ENCODE assay signal across 2 cellular contexts in the genomic region with DNA sequence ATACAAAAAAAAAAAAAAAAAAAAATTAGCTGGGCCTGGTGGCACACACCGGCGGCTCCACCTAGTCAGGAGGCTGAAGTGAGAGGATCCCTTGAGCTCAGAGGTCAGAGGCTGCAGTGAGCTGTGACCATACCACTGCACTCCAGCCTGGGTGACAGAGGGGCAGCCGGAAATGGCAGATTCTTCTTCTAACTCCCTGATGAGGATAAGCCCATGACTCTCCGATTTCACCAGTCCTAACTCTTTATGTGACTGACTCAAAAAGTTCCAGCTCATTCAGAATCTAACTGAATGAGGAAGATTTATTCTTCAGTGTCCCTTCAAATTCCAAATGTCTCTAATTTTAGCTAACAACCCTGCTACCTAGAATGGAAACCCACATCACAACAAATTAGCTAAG.
TF ChIP-seq lines count a peak whose summit lies in the region.

No MANE protein-coding gene starts in this region.

TF ChIP-seq in HEK293, 187 proteins besides CTCF, POLR2A, EP300 and RAD21:
- TF ChIP-seq ZNF121 (tag by site-specific recombination; IDR thresholded peaks at IDR 0.05) (no peak), ZNF16 (tag by site-specific recombination; IDR thresholded peaks at IDR 0.05; ENCODE audit: low read depth) (no peak), PRDM10 (tag by site-specific recombination; IDR thresholded peaks at IDR 0.05) (peak; percentile 67)

TF ChIP-seq in GM23338, 12 proteins besides CTCF, POLR2A, EP300 and RAD21:
- TF ChIP-seq, protein P1, sequence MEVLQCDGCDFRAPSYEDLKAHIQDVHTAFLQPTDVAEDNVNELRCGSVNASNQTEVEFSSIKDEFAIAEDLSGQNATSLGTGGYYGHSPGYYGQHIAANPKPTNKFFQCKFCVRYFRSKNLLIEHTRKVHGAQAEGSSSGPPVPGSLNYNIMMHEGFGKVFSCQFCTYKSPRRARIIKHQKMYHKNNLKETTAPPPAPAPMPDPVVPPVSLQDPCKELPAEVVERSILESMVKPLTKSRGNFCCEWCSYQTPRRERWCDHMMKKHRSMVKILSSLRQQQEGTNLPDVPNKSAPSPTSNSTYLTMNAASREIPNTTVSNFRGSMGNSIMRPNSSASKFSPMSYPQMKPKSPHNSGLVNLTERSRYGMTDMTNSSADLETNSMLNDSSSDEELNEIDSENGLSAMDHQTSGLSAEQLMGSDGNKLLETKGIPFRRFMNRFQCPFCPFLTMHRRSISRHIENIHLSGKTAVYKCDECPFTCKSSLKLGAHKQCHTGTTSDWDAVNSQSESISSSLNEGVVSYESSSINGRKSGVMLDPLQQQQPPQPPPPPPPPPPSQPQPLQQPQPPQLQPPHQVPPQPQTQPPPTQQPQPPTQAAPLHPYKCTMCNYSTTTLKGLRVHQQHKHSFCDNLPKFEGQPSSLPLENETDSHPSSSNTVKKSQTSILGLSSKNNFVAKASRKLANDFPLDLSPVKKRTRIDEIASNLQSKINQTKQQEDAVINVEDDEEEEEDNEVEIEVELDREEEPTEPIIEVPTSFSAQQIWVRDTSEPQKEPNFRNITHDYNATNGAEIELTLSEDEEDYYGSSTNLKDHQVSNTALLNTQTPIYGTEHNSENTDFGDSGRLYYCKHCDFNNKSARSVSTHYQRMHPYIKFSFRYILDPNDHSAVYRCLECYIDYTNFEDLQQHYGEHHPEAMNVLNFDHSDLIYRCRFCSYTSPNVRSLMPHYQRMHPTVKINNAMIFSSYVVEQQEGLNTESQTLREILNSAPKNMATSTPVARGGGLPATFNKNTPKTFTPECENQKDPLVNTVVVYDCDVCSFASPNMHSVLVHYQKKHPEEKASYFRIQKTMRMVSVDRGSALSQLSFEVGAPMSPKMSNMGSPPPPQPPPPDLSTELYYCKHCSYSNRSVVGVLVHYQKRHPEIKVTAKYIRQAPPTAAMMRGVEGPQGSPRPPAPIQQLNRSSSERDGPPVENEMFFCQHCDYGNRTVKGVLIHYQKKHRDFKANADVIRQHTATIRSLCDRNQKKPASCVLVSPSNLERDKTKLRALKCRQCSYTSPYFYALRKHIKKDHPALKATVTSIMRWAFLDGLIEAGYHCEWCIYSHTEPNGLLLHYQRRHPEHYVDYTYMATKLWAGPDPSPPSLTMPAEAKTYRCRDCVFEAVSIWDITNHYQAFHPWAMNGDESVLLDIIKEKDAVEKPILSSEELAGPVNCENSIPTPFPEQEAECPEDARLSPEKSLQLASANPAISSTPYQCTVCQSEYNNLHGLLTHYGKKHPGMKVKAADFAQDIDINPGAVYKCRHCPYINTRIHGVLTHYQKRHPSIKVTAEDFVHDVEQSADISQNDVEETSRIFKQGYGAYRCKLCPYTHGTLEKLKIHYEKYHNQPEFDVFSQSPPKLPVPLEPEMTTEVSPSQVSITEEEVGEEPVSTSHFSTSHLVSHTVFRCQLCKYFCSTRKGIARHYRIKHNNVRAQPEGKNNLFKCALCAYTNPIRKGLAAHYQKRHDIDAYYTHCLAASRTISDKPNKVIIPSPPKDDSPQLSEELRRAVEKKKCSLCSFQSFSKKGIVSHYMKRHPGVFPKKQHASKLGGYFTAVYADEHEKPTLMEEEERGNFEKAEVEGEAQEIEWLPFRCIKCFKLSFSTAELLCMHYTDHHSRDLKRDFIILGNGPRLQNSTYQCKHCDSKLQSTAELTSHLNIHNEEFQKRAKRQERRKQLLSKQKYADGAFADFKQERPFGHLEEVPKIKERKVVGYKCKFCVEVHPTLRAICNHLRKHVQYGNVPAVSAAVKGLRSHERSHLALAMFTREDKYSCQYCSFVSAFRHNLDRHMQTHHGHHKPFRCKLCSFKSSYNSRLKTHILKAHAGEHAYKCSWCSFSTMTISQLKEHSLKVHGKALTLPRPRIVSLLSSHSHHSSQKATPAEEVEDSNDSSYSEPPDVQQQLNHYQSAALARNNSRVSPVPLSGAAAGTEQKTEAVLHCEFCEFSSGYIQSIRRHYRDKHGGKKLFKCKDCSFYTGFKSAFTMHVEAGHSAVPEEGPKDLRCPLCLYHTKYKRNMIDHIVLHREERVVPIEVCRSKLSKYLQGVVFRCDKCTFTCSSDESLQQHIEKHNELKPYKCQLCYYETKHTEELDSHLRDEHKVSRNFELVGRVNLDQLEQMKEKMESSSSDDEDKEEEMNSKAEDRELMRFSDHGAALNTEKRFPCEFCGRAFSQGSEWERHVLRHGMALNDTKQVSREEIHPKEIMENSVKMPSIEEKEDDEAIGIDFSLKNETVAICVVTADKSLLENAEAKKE (CRISPR knock-in tag; IDR thresholded peaks at IDR 0.05), result no peak
- TF ChIP-seq EZH2 (IDR thresholded peaks at IDR 0.05; ENCODE audit: low read depth, unreplicated experiment), result no peak
- TF ChIP-seq NANOG (IDR thresholded peaks at IDR 0.05; ENCODE audit: borderline replicate concordance), result no peak
- TF ChIP-seq JUNB (IDR thresholded peaks at IDR 0.05; ENCODE audit: unreplicated experiment), result no peak
- TF ChIP-seq, protein P2, sequence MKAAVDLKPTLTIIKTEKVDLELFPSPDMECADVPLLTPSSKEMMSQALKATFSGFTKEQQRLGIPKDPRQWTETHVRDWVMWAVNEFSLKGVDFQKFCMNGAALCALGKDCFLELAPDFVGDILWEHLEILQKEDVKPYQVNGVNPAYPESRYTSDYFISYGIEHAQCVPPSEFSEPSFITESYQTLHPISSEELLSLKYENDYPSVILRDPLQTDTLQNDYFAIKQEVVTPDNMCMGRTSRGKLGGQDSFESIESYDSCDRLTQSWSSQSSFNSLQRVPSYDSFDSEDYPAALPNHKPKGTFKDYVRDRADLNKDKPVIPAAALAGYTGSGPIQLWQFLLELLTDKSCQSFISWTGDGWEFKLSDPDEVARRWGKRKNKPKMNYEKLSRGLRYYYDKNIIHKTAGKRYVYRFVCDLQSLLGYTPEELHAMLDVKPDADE (IDR thresholded peaks at IDR 0.05), result no peak
- no peak for TF ChIP-seq POLR2AphosphoS5 (IDR thresholded peaks at IDR 0.05; ENCODE audit: low read depth)
- TF ChIP-seq EZH2phosphoT487 (IDR thresholded peaks at IDR 0.05; ENCODE audit: unreplicated experiment), result no peak
- TF ChIP-seq REST (IDR thresholded peaks at IDR 0.05; ENCODE audit: unreplicated experiment), result no peak
- no peak for TF ChIP-seq ZNF114 (CRISPR knock-in tag; IDR thresholded peaks at IDR 0.05)
- TF ChIP-seq CREB1 (CRISPR knock-in tag; IDR thresholded peaks at IDR 0.05; ENCODE audit: low read depth), result no peak
- TF ChIP-seq ZNF331 (CRISPR knock-in tag; IDR thresholded peaks at IDR 0.05; ENCODE audit: low read depth), result no peak
- no peak for TF ChIP-seq STAT1 (IDR thresholded peaks at IDR 0.05; ENCODE audit: unreplicated experiment)
